In the genomic region with DNA sequence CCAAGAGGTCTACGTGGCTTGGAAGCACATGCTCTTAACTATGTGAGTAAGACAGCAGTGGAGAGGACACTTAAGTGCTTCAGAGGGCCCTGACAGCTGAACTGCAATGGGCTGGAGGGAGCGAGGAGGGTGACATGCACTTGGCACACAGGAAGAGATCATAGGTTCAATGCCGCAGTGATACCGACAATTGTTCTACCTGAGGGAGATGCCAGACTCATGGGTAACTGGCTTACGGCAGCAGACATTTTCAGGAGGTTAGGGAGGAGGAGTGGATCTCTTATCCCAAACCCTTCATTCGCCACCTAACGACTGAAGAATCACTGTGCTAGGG, we compare ENCODE assay signal across 20 cellular contexts.
DNase-seq lines count a peak whose midpoint lies in the region; FAIRE-seq and TF ChIP-seq lines count a peak whose summit lies in the region.
"Had no signal": no experiment of that assay in that cellular context is flagged by ENCODE, and none has a peak within 500 bp of the region (broad histone marks: within the 10 kb centered on the region; RNA-seq: fewer than 3 reads in every experiment).

No MANE protein-coding gene starts in this region.

- peak overlapping the region; percentile 13 for H3K4me3 Mint-ChIP-seq in type B pancreatic cell
- H3K4me3 Mint-ChIP-seq in activated CD4-positive, alpha-beta memory T cell treated with anti-CD3 and anti-CD28 coated beads, Interleukin-2, amount 10 ng/mL, durations not matched to agents 7 days and 5 days = no peak overlapping the region
- H3K4me3 Mint-ChIP-seq: H9 had no signal

- H3K79me2 ChIP-seq in GM23248 (ENCODE audit: insufficient read depth) = no peaks in the 10 kb centered on the region

- WGBS in GM23248 (ENCODE audit: low coverage in 1 of 2, low lambda C conversion rate in 2 of 2, missing lambda C conversion rate in 2 of 2), 2 experiments = 83 to 85% methylated on average over 7 of the region's 7 CpGs

- no peaks in the 10 kb centered on the region for H3F3A ChIP-seq in GM23248 (ENCODE audit: insufficient read depth)

- no peaks in the 10 kb centered on the region for H3K36me3 ChIP-seq in GM23248 (ENCODE audit: low read depth)
- H3K36me3 ChIP-seq in colonic mucosa = no peaks in the 10 kb centered on the region
- H3K36me3 ChIP-seq in mucosa of rectum (ENCODE audit: control insufficient read depth in 2 of 2, insufficient read depth in 2 of 2, low read length in 2 of 2) = no peaks in the 10 kb centered on the region
- H3K36me3 ChIP-seq: BE2C, SJSA1 had no signal

- H3K4me1 ChIP-seq in GM23248 (ENCODE audit: insufficient read depth) (peaks cover 11% of the 10 kb centered on the region; the same call in 1 of the 2 replicates), colonic mucosa (peaks cover 22% of the 10 kb centered on the region), mucosa of rectum (ENCODE audit: control insufficient read depth in 2 of 2, insufficient read depth in 2 of 2, low read length in 2 of 2) (peaks cover 64 to 80% of the 10 kb centered on the region in 2 donors)
- H3K4me1 ChIP-seq: A549, BE2C, SJSA1 had no signal

- H3K36me3 Mint-ChIP-seq in type B pancreatic cell = peaks cover 12% of the 10 kb centered on the region
- H3K36me3 Mint-ChIP-seq in activated CD4-positive, alpha-beta memory T cell treated with anti-CD3 and anti-CD28 coated beads, Interleukin-2, amount 10 ng/mL, durations not matched to agents 7 days and 5 days (ENCODE audit: low read depth) = no peaks in the 10 kb centered on the region

- DNase-seq in GM23248 (no peak), colonic mucosa (no peak), type B pancreatic cell (ENCODE audit: extremely low spot score, unreplicated experiment) (no peak), frontal cortex (ENCODE audit: low spot score in 2 of 2) (no peak)
- no peak for DNase-seq in activated CD4-positive, alpha-beta memory T cell treated with anti-CD3 and anti-CD28 coated beads, Interleukin-2, amount 10 ng/mL, durations not matched to agents 7 days and 5 days
- DNase-seq in activated T-cell treated with anti-CD3 and anti-CD28 coated beads, Interleukin-2, amount 50 U/mL, for 48 hours = no peak
- DNase-seq: BE2C, GF-D8, H9, KBM-7, MM.1S, NCI-H1048, NCI-H1436, NCI-H1930, NCI-H526 treated with DMSO at 0.1 percent for 48 hours, OCI-M1 had no signal

- H3K27me3 Mint-ChIP-seq in type B pancreatic cell = peaks cover 22% of the 10 kb centered on the region
- H3K27me3 Mint-ChIP-seq in activated CD4-positive, alpha-beta memory T cell treated with anti-CD3 and anti-CD28 coated beads, Interleukin-2, amount 10 ng/mL, durations not matched to agents 7 days and 5 days = peaks cover 2% of the 10 kb centered on the region

- no peak overlapping the region for H3K4me2 ChIP-seq in GM23248 (ENCODE audit: unreplicated experiment)
- H3K4me2 ChIP-seq: A549 had no signal

- no peaks in the 10 kb centered on the region for H4K20me1 ChIP-seq in GM23248 (ENCODE audit: insufficient read depth)

- intact Hi-C loops in colonic mucosa (cut with DNase I) = no loop called here

- H3K9me3 ChIP-seq in GM23248 (ENCODE audit: low read depth) = no peaks in the 10 kb centered on the region
- no peaks in the 10 kb centered on the region for H3K9me3 ChIP-seq in colonic mucosa
- no peaks in the 10 kb centered on the region for H3K9me3 ChIP-seq in mucosa of rectum (ENCODE audit: control insufficient read depth in 2 of 2, low read length in 2 of 2)
- H3K9me3 ChIP-seq: A549, BE2C, SJSA1 had no signal

- TF ChIP-seq CTCF in colonic mucosa (IDR thresholded peaks at IDR 0.05) (no peak), type B pancreatic cell (conservative IDR thresholded peaks at IDR 0.05) (no peak)

- H3K9me3 Mint-ChIP-seq in type B pancreatic cell = peaks cover 4% of the 10 kb centered on the region
- no peaks in the 10 kb centered on the region for H3K9me3 Mint-ChIP-seq in activated CD4-positive, alpha-beta memory T cell treated with anti-CD3 and anti-CD28 coated beads, Interleukin-2, amount 10 ng/mL, durations not matched to agents 7 days and 5 days
- H3K9me3 Mint-ChIP-seq: H9 had no signal

- peaks cover 3% of the 10 kb centered on the region for H3K4me1 Mint-ChIP-seq in type B pancreatic cell (ENCODE audit: unreplicated experiment)
- no peaks in the 10 kb centered on the region for H3K4me1 Mint-ChIP-seq in activated CD4-positive, alpha-beta memory T cell treated with anti-CD3 and anti-CD28 coated beads, Interleukin-2, amount 10 ng/mL, durations not matched to agents 7 days and 5 days

- in situ Hi-C loops in GM23248 (cut with MboI) = no loop called here

- H3K27me3 ChIP-seq in GM23248 (replicated peaks; ENCODE audit: insufficient read depth) (no peaks in the 10 kb centered on the region), colonic mucosa (no peaks in the 10 kb centered on the region), mucosa of rectum (ENCODE audit: control insufficient read depth in 2 of 2, insufficient read depth in 2 of 2, low read length in 2 of 2) (peaks cover 0 to 3% of the 10 kb centered on the region in 2 donors)

- H3K27ac ChIP-seq in GM23248 (peak overlapping the region; percentile 34), colonic mucosa (peak overlapping the region; percentile 87), mucosa of rectum (ENCODE audit: low read depth in 2 of 2, low read length in 2 of 2) (peak overlapping the region; percentile 90 to 93)
- H3K27ac ChIP-seq: A549, SJSA1 had no signal

- CTCF ChIA-PET in activated CD4-positive, alpha-beta memory T cell treated with anti-CD3 and anti-CD28 coated beads, Interleukin-2, amount 10 ng/mL, durations not matched to agents 7 days and 5 days (lab: Charles Lee) = no interaction called here

- no peaks in the 10 kb centered on the region for H3K9me2 ChIP-seq in GM23248 (ENCODE audit: insufficient read depth)

- H3K9ac ChIP-seq in GM23248 = no peak overlapping the region
- H3K9ac ChIP-seq in colonic mucosa (ENCODE audit: low read depth in 2 of 2, low read length in 2 of 2) = peak overlapping the region in 1 of 2 donors; percentile 48
- H3K9ac ChIP-seq in mucosa of rectum (ENCODE audit: low read depth in 1 of 2, low read length in 2 of 2) = peak overlapping the region; percentile 48 to 49

- H3K4me3 ChIP-seq in GM23248 = no peak overlapping the region
- H3K4me3 ChIP-seq in colonic mucosa = no peak overlapping the region
- H3K4me3 ChIP-seq in mucosa of rectum (ENCODE audit: low read length in 2 of 2) = peak overlapping the region in 1 of 2 donors; percentile 16
- H3K4me3 ChIP-seq: A549, SJSA1 had no signal

- peak overlapping the region; percentile 7 for H3K27ac Mint-ChIP-seq in type B pancreatic cell
- no peak overlapping the region for H3K27ac Mint-ChIP-seq in activated CD4-positive, alpha-beta memory T cell treated with anti-CD3 and anti-CD28 coated beads, Interleukin-2, amount 10 ng/mL, durations not matched to agents 7 days and 5 days
- H3K27ac Mint-ChIP-seq: H9 had no signal

- H2AFZ ChIP-seq in GM23248 = no peak overlapping the region

- POLR2A ChIA-PET in activated CD4-positive, alpha-beta memory T cell treated with anti-CD3 and anti-CD28 coated beads, Interleukin-2, amount 10 ng/mL, durations not matched to agents 7 days and 5 days (lab: Charles Lee) = no interaction called here

- no peak for FAIRE-seq in frontal cortex (lab: Jason Lieb, UNC)
- FAIRE-seq: A549, HepG2 had no signal

Comparison
In these comparisons a context has a peak if more than half of its experiments do, and no peak if none do; other contexts are left out.
1. H3K27ac ChIP-seq: peak in every context shown above with its lines; median percentile 92 in mucosa of rectum; 87 in colonic mucosa; 34 in GM23248.